In genomic region chr17:75922173-75922961, GRCh38 we compare ENCODE assay signal across 18 cellular contexts.
"Had no signal": no experiment of that assay in that cellular context is flagged by ENCODE, and none has a peak within 500 bp of the region (broad histone marks: within the 10 kb centered on the region; RNA-seq: fewer than 3 reads in every experiment).

No MANE protein-coding gene starts in this region.

- H3K9me3 ChIP-seq: esophagus squamous epithelium, prostate gland, sigmoid colon, tibial nerve, vagina had no signal

- H3K27ac ChIP-seq: coronary artery, prostate gland, sigmoid colon, tibial nerve, vagina had no signal

- H3K4me3 ChIP-seq: coronary artery, esophagus squamous epithelium, prostate gland, sigmoid colon, tibial nerve, vagina had no signal

- H3K4me1 ChIP-seq: prostate gland, sigmoid colon, tibial nerve, vagina had no signal

- DNase-seq: activated CD4-positive, alpha-beta memory T cell treated with anti-CD3 and anti-CD28 coated beads for 36 hours; activated CD4-positive, alpha-beta T cell treated with anti-CD3 and anti-CD28 coated beads for 1 hour; activated CD8-positive, alpha-beta memory T cell treated with anti-CD3 and anti-CD28 coated beads, Interleukin-2, amount 10 ng/mL, durations not matched to agents 7 days and 5 days; activated gamma-delta T cell; activated naive CD8-positive, alpha-beta T cell treated with anti-CD3 and anti-CD28 coated beads for 36 hours; activated T-cell treated with anti-CD3 and anti-CD28 coated beads, Interleukin-2, amount 50 U/mL, for 1 hour; amygdala; effector CD4-positive, alpha-beta T cell; esophagus squamous epithelium; hypothalamus; sigmoid colon; stimulated activated CD4-positive, alpha-beta T cell treated with anti-CD3 and anti-CD28 coated beads, Interleukin-2, amount 100 ng/mL, for 24 hours had no signal

- H3K36me3 ChIP-seq: prostate gland, vagina had no signal

- ATAC-seq: activated CD8-positive, alpha-beta memory T cell treated with anti-CD3 and anti-CD28 coated beads, Interleukin-2, amount 10 ng/mL, durations not matched to agents 7 days and 5 days; natural killer cell treated with Interleukin-12 subunit alpha and Interleukin-12 subunit beta and Interleukin-15 and Interleukin-18, amount 100 ng/mL, for 72 hours had no signal

- FAIRE-seq: endothelial cell of umbilical vein had no signal

- H3K27me3 ChIP-seq: esophagus squamous epithelium, sigmoid colon, tibial nerve, vagina had no signal
